21 cellular contexts compared by ENCODE assay signal in genomic region chr3:124764746-124765145, GRCh38. TPM values are rescaled to one million over a fixed set of nuclear protein-coding genes. Genes with fewer than 3 reads are reported as not detected.
DNase-seq lines count a peak whose midpoint lies in the region; ATAC-seq lines count a peak whose summit lies in the region.
"Had no signal": no experiment of that assay in that cellular context is flagged by ENCODE, and none has a peak within 500 bp of the region (broad histone marks: within the 10 kb centered on the region; RNA-seq: fewer than 3 reads in every experiment).

No MANE protein-coding gene starts in this region.

- H3K27ac ChIP-seq in right cardiac atrium (ENCODE audit: low read length) (no peak overlapping the region), caudate nucleus (ENCODE audit: low read depth, low read length) (peak overlapping the region; percentile 37), mesenchymal stem cell (ENCODE audit: low read length, poor library complexity, severe bottlenecking) (no peak overlapping the region), substantia nigra (ENCODE audit: low read depth, low read length, poor library complexity, severe bottlenecking) (peak overlapping the region; percentile 89)
- H3K27ac ChIP-seq: thyroid gland had no signal

- H3K4me1 ChIP-seq in right cardiac atrium (ENCODE audit: control insufficient read depth, insufficient read depth, low read length) (peaks cover 2% of the 10 kb centered on the region), mesenchymal stem cell (ENCODE audit: control insufficient read depth, insufficient read depth, low read depth, low read length) (peaks cover 11% of the 10 kb centered on the region)

- H3K9ac ChIP-seq in mesenchymal stem cell (ENCODE audit: low read length) = no peak overlapping the region

- H2AK5ac ChIP-seq in mesenchymal stem cell (ENCODE audit: low read length, severe bottlenecking) = no peak overlapping the region

- intact Hi-C loops in cardiac septum (cut with DNase I) = loop anchor here (5.0 to 10.0 kb wide), 2 partner anchors 228 to 400 kb away; no protein-coding TSS in a partner anchor
- intact Hi-C loops in right cardiac atrium (cut with DNase I) = loop anchor here in 1 of 4 donors (5.0 kb wide), 1 partner anchor 138 kb away; no protein-coding TSS in a partner anchor

- H3K9me3 ChIP-seq in right cardiac atrium (ENCODE audit: control insufficient read depth, low read length) (no peaks in the 10 kb centered on the region), mesenchymal stem cell (ENCODE audit: control insufficient read depth, low read length) (no peaks in the 10 kb centered on the region)
- H3K9me3 ChIP-seq: thyroid gland had no signal

- 77% methylated on average over 5 of the region's 5 CpGs for WGBS in right cardiac atrium
- WGBS in mesenchymal stem cell = 91% methylated on average over 5 of the region's 5 CpGs

- no peak overlapping the region for H2BK120ac ChIP-seq in mesenchymal stem cell (ENCODE audit: low read depth, low read length)

- H3K27me3 ChIP-seq in right cardiac atrium (ENCODE audit: control insufficient read depth, insufficient read depth) (no peaks in the 10 kb centered on the region), mesenchymal stem cell (ENCODE audit: control insufficient read depth in 1 of 2, insufficient read depth in 1 of 2, low read length in 2 of 2) (no peaks in the 10 kb centered on the region)
- H3K27me3 ChIP-seq: thyroid gland had no signal

- H3K4ac ChIP-seq in mesenchymal stem cell (ENCODE audit: low read depth in 1 of 2, low read length in 2 of 2) = no peak overlapping the region

- H2BK5ac ChIP-seq in mesenchymal stem cell (ENCODE audit: low read depth, low read length, poor library complexity, severe bottlenecking) = no peak overlapping the region

- H4K91ac ChIP-seq in mesenchymal stem cell (ENCODE audit: low read length) = peak overlapping the region; percentile 3

- peak overlapping the region in 1 of 2 experiments; percentile 38 for H3K18ac ChIP-seq in mesenchymal stem cell (ENCODE audit: low read depth in 1 of 2, low read length in 2 of 2)

- H3K79me1 ChIP-seq in mesenchymal stem cell (replicated peaks; ENCODE audit: low read length, poor library complexity, severe bottlenecking) = peaks cover 29% of the 10 kb centered on the region

- ATAC-seq in right cardiac atrium (no peak), GM19328 (IDR thresholded peaks at IDR 0.05; ENCODE audit: unreplicated experiment) (no peak)
- ATAC-seq: CD8-positive, alpha-beta T cell; SK-N-SH treated with all-trans-retinoic acid at 6 μM for 48 hours; stimulated activated naive CD8-positive, alpha-beta T cell treated with anti-CD3 and anti-CD28 coated beads, Interleukin-15, amount 100 ng/mL, for 72 hours had no signal

- no peak overlapping the region for H4K8ac ChIP-seq in mesenchymal stem cell (ENCODE audit: low read length)

- H3K14ac ChIP-seq in mesenchymal stem cell (ENCODE audit: low read length in 2 of 2) = peak overlapping the region in 1 of 2 experiments; percentile 42

- H2BK15ac ChIP-seq in mesenchymal stem cell (ENCODE audit: low read depth, poor library complexity, severe bottlenecking) = no peak overlapping the region

- peaks cover 68 to 77% of the 10 kb centered on the region in 2 experiments for H3K36me3 ChIP-seq in mesenchymal stem cell (ENCODE audit: control insufficient read depth in 1 of 2, insufficient read depth in 2 of 2, low read depth in 1 of 2, low read length in 2 of 2)

- no peak overlapping the region for H2AFZ ChIP-seq in mesenchymal stem cell (ENCODE audit: low read depth, low read length)

- peak overlapping the region in 1 of 2 experiments; percentile 31 for H2BK12ac ChIP-seq in mesenchymal stem cell (ENCODE audit: low read length in 2 of 2)

- DNase-seq in cardiac septum (ENCODE audit: low spot score) (peak; percentile 57), right cardiac atrium (no peak), caudate nucleus (lab: John Stamatoyannopoulos, UW) (peak in 6 of 61 donors; percentile 14 to 32 (median 25)), mesenchymal stem cell (no peak), substantia nigra (lab: John Stamatoyannopoulos, UW) (peak in 32 of 49 donors; percentile 18 to 75 (median 46)), SHP77 treated with DMSO at 0.1 percent for 48 hours (lab: John Stamatoyannopoulos, UW) (no peak), iPS-NIHi7 (ENCODE audit: extremely low spot score) (no peak)
- DNase-seq: activated effector memory CD4-positive, alpha-beta T cell treated with anti-CD3 and anti-CD28 coated beads, Interleukin-2, amount 50 U/mL, for 16 hours; activated naive CD8-positive, alpha-beta T cell treated with anti-CD3 and anti-CD28 coated beads for 36 hours; CD8-positive, alpha-beta T cell; H7; kidney; NCI-H1092; NCI-H187; NCI-H2227 treated with DMSO at 0.1 percent for 48 hours; NCI-H748 treated with DMSO at 0.1 percent for 48 hours; stimulated activated naive CD8-positive, alpha-beta T cell treated with anti-CD3 and anti-CD28 coated beads, Interleukin-15, amount 100 ng/mL, for 72 hours; T-helper 2 cell had no signal

- H3K23ac ChIP-seq in mesenchymal stem cell (ENCODE audit: low read length in 2 of 2) = no peak overlapping the region

- H3K4me2 ChIP-seq in mesenchymal stem cell (ENCODE audit: low read length, poor library complexity, severe bottlenecking) = no peak overlapping the region

- H3K4me3 ChIP-seq in right cardiac atrium (ENCODE audit: low read length) (no peak overlapping the region), mesenchymal stem cell (ENCODE audit: insufficient read depth in 1 of 2, low read depth in 1 of 2, low read length in 2 of 2) (no peak overlapping the region)
- H3K4me3 ChIP-seq: thyroid gland had no signal

RNA-seq across cellular contexts. Expression of gene UMPS, which starts 34.5 kb away (rescaled TPM):
- total RNA-seq in cardiac septum (13.5 TPM), right cardiac atrium (10 to 100 TPM in 3 of 4 donors, 1 to 10 TPM in 1; 9.6 to 12.8 (median 10.6) TPM)
- polyA plus RNA-seq in right cardiac atrium = 4.2 TPM
- 10.5 TPM for polyA plus RNA-seq in mesenchymal stem cell (2013, experiment 1 of 2)
- polyA plus RNA-seq in mesenchymal stem cell (2013, experiment 2 of 2) = 10.9 TPM

Comparison
In these comparisons a context has a peak if more than half of its experiments do, and no peak if none do; other contexts are left out.
1. DNase-seq: peak in cardiac septum (single experiment) and substantia nigra (32 of 49); none in right cardiac atrium (0 of 3), mesenchymal stem cell (single experiment), SHP77 treated with DMSO at 0.1 percent for 48 hours (single experiment) and iPS-NIHi7 (single experiment).
2. H3K27ac ChIP-seq: peak in caudate nucleus (single experiment) and substantia nigra (single experiment); none in right cardiac atrium (single experiment) and mesenchymal stem cell (single experiment).